17 cellular contexts compared by ENCODE assay signal in the genomic region with DNA sequence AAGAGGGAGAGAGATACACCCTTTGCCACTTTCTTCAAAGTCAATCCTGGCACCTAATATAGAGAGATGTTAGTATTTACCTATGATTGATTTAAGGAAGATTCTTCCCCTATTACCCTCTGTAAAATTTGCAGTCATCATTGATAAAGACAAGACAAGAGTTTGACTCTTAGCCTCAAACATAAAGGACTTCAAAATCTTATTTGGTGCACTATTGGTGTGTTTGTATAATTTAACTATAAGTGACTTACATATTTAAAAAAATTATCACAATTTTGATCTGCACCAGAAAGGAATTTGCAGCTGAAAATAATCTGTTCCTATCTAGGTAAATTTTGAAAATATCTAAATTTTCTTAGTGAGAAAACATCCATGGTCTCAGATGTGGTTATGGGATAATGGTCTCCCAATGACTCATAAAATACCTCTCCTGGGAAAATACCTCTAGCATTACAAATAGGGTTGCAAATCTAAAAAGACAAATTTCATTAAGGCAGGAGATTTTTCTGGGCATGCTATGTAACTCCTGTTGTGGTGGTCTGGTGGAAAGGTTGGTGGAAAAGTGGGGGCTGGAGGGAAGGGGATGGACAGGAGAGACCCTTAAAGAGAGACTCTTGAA.
A peak's percentile ranks its signal among the peaks of the same experiment; 100 is the strongest.
DNase-seq lines count a peak whose midpoint lies in the region; ATAC-seq and TF ChIP-seq lines count a peak whose summit lies in the region.
"Had no signal": no experiment of that assay in that cellular context is flagged by ENCODE, and none has a peak within 500 bp of the region (broad histone marks: within the 10 kb centered on the region; RNA-seq: fewer than 3 reads in every experiment).

No MANE protein-coding gene starts in this region.

- H3K4me3 ChIP-seq in brain microvascular endothelial cell (ENCODE audit: low read depth, low read length) (no peak overlapping the region), transverse colon (no peak overlapping the region)
- H3K4me3 ChIP-seq: GM23338 had no signal

- H3K9me3 ChIP-seq in transverse colon = no peaks in the 10 kb centered on the region

- H3K27ac Mint-ChIP-seq in progenitor cell of endocrine pancreas = no peak overlapping the region
- H3K27ac Mint-ChIP-seq: activated CD4-positive, alpha-beta T cell treated with anti-CD3 and anti-CD28 coated beads, Interleukin-2, amount 10 ng/mL, durations not matched to agents 7 days and 5 days; activated T-cell treated with anti-CD3 and anti-CD28 coated beads, Interleukin-2, amount 50 U/mL, for 72 hours; GM23338 had no signal

- peaks cover 16% of the 10 kb centered on the region for H3K9me3 Mint-ChIP-seq in progenitor cell of endocrine pancreas (ENCODE audit: low read depth)
- H3K9me3 Mint-ChIP-seq: activated CD4-positive, alpha-beta T cell treated with anti-CD3 and anti-CD28 coated beads, Interleukin-2, amount 10 ng/mL, durations not matched to agents 7 days and 5 days; activated T-cell treated with anti-CD3 and anti-CD28 coated beads, Interleukin-2, amount 50 U/mL, for 72 hours had no signal

- H3K27ac ChIP-seq in brain microvascular endothelial cell (peak overlapping the region; percentile 92), transverse colon (no peak overlapping the region)

- TF ChIP-seq EP300 in transverse colon (IDR thresholded peaks at IDR 0.05; ENCODE audit: low read depth) = no peak

- H3K4me1 Mint-ChIP-seq in progenitor cell of endocrine pancreas (ENCODE audit: low read depth) = no peaks in the 10 kb centered on the region
- H3K4me1 Mint-ChIP-seq: activated CD4-positive, alpha-beta T cell treated with anti-CD3 and anti-CD28 coated beads, Interleukin-2, amount 10 ng/mL, durations not matched to agents 7 days and 5 days had no signal

- no peak for TF ChIP-seq POLR2A in transverse colon (IDR thresholded peaks at IDR 0.05)

- in situ Hi-C loops in brain microvascular endothelial cell (cut with HindIII; ENCODE audit: low pct_ligation_motif_present, low sequenced_read_pairs) (no loop called here), transverse colon (cut with MboI; ENCODE audit: low pct_ligation_motif_present in 1 of 4, low pct_unique_long_range_greater_than_20kb in 1 of 4, low sequenced_read_pairs in 3 of 4) (no loop called here)

- H3K36me3 ChIP-seq in brain microvascular endothelial cell (replicated peaks) = no peaks in the 10 kb centered on the region
- H3K36me3 ChIP-seq in transverse colon = no peaks in the 10 kb centered on the region

- TF ChIP-seq CTCF in brain microvascular endothelial cell (IDR thresholded peaks at IDR 0.05; ENCODE audit: low read depth, low read length, missing control alignments) (no peak), transverse colon (IDR thresholded peaks at IDR 0.05) (no peak), progenitor cell of endocrine pancreas (IDR thresholded peaks at IDR 0.05; ENCODE audit: unreplicated experiment) (no peak)

- no peaks in the 10 kb centered on the region for H3K36me3 Mint-ChIP-seq in progenitor cell of endocrine pancreas (ENCODE audit: insufficient read depth)

- no peak for ATAC-seq in HG03378 (IDR thresholded peaks at IDR 0.05; ENCODE audit: unreplicated experiment)
- ATAC-seq: activated T-cell treated with anti-CD3 and anti-CD28 coated beads, Interleukin-2, amount 50 U/mL, for 72 hours; GM23338 had no signal

- DNase-seq in AG08395 (ENCODE audit: low spot score) (peak; percentile 61), LHCN-M2 (ENCODE audit: low read depth) (peak; percentile 68), brain microvascular endothelial cell (peak; percentile 18), kidney glomerular epithelial cell (lab: John Stamatoyannopoulos, UW) (peak; percentile 57), transverse colon (no peak), GM19238 (ENCODE audit: insufficient read length, low spot score) (no peak), progenitor cell of endocrine pancreas (ENCODE audit: low spot score, unreplicated experiment) (no peak)
- DNase-seq: activated CD4-positive, alpha-beta T cell treated with anti-CD3 and anti-CD28 coated beads, Interleukin-2, amount 10 ng/mL, durations not matched to agents 7 days and 5 days; activated T-cell treated with anti-CD3 and anti-CD28 coated beads, Interleukin-2, amount 50 U/mL, for 72 hours; AML-193; DMS79 treated with DMSO at 0.1 percent for 48 hours; NCI-H1092; NCI-H2227 treated with DMSO at 0.1 percent for 48 hours; nucleus accumbens; T-helper 1 cell had no signal

- no peak overlapping the region for H3K4me3 Mint-ChIP-seq in progenitor cell of endocrine pancreas (ENCODE audit: low read depth)
- H3K4me3 Mint-ChIP-seq: activated CD4-positive, alpha-beta T cell treated with anti-CD3 and anti-CD28 coated beads, Interleukin-2, amount 10 ng/mL, durations not matched to agents 7 days and 5 days; activated T-cell treated with anti-CD3 and anti-CD28 coated beads, Interleukin-2, amount 50 U/mL, for 72 hours; GM23338 had no signal

- intact Hi-C loops in transverse colon (cut with DNase I; ENCODE audit: low total_unique reads) = no loop called here

- no peaks in the 10 kb centered on the region for H3K4me1 ChIP-seq in transverse colon

- no peaks in the 10 kb centered on the region for H3K27me3 ChIP-seq in brain microvascular endothelial cell (replicated peaks)
- no peaks in the 10 kb centered on the region for H3K27me3 ChIP-seq in transverse colon

- no peaks in the 10 kb centered on the region for H3K27me3 Mint-ChIP-seq in progenitor cell of endocrine pancreas
- H3K27me3 Mint-ChIP-seq: activated CD4-positive, alpha-beta T cell treated with anti-CD3 and anti-CD28 coated beads, Interleukin-2, amount 10 ng/mL, durations not matched to agents 7 days and 5 days had no signal

Comparison
In these comparisons a context has a peak if more than half of its experiments do, and no peak if none do; other contexts are left out.
1. DNase-seq: peak in AG08395 (single experiment), LHCN-M2 (single experiment), brain microvascular endothelial cell (single experiment) and kidney glomerular epithelial cell (single experiment); none in transverse colon (single experiment), GM19238 (single experiment) and progenitor cell of endocrine pancreas (single experiment).